ENCODE assay signal across 32 cellular contexts in the genomic region with DNA sequence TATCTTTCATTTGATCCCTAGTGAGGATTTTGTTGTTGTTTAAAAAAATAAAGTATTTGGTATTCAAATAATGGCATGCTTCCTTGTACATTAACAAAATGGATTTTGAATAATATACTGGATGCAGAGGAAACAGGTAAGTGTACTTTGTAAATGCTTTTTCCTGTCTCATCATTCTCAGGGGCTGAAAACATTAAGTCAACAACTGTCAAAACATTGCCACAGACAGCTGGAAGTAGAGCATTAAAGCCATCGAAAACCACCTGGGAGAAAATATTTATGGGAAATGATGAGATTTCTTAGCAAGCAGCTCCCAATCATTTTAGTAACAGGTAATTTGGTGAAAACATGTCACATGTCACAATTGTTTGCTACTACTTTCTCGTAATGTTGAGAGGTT. TPM values are rescaled to one million over a fixed set of nuclear protein-coding genes. Genes with fewer than 3 reads are reported as not detected.
"Had no signal": no experiment of that assay in that cellular context is flagged by ENCODE, and none has a peak within 500 bp of the region (broad histone marks: within the 10 kb centered on the region; RNA-seq: fewer than 3 reads in every experiment).

No MANE protein-coding gene starts in this region.

- DNase-seq: activated B cell treated with CpG ODN at 0.5 μM for 24 hours; activated CD4-positive, alpha-beta memory T cell treated with anti-CD3 and anti-CD28 coated beads, Interleukin-2, amount 10 ng/mL, durations not matched to agents 7 days and 5 days; activated CD4-positive, alpha-beta T cell treated with anti-CD3 and anti-CD28 coated beads for 36 hours; activated CD4-positive, alpha-beta T cell treated with anti-CD3 and anti-CD28 coated beads, Interleukin-2, amount 10 ng/mL, durations not matched to agents 7 days and 5 days; activated CD4-positive, alpha-beta T cell treated with anti-CD3 and anti-CD28 coated beads, Interleukin-2, amount 50 U/mL, for 4 hours; activated CD4-positive, CD25-positive, alpha-beta regulatory T cell treated with anti-CD3 and anti-CD28 coated beads, Interleukin-2, amount 50 U/mL, for 72 hours; activated CD8-positive, alpha-beta memory T cell treated with anti-CD3 and anti-CD28 coated beads, Interleukin-2, amount 50 U/mL, for 48 hours; activated gamma-delta T cell; activated naive CD4-positive, alpha-beta T cell; activated naive CD4-positive, alpha-beta T cell treated with anti-CD3 and anti-CD28 coated beads, Interleukin-2, amount 10 ng/mL, durations not matched to agents 7 days and 5 days; activated naive CD8-positive, alpha-beta T cell treated with anti-CD3 and anti-CD28 coated beads, Interleukin-2, amount 10 ng/mL, durations not matched to agents 7 days and 5 days; activated T-cell treated with anti-CD3 and anti-CD28 coated beads for 4 hours; activated T-cell treated with anti-CD3 and anti-CD28 coated beads, Interleukin-2, amount 50 U/mL, for 24 hours; activated T-cell treated with anti-CD3 and anti-CD28 coated beads, Interleukin-2, amount 50 U/mL, for 72 hours; central memory CD4-positive, alpha-beta T cell; cerebellar nuclear complex; colonic mucosa; effector CD8-positive, alpha-beta T cell; erythroblast; foreskin keratinocyte; gastrocnemius medialis; glutamatergic neuron; heart left ventricle; T-helper 17 cell; T1000; WERI-Rb-1 had no signal

- H3K27me3 ChIP-seq: ascending aorta, breast epithelium, cardiac muscle cell, colonic mucosa, esophagus muscularis mucosa, foreskin keratinocyte, gastrocnemius medialis, heart left ventricle had no signal

- H3K27ac ChIP-seq: ascending aorta, breast epithelium, cardiac muscle cell, colonic mucosa, esophagus muscularis mucosa, foreskin keratinocyte, gastrocnemius medialis, heart left ventricle, WERI-Rb-1 had no signal

- H3K4me1 ChIP-seq: ascending aorta, breast epithelium, colonic mucosa, esophagus muscularis mucosa, foreskin keratinocyte, gastrocnemius medialis, heart left ventricle had no signal

- H3K4me3 ChIP-seq: ascending aorta, breast epithelium, cardiac muscle cell, colonic mucosa, esophagus muscularis mucosa, gastrocnemius medialis, heart left ventricle had no signal

- H3K36me3 ChIP-seq: ascending aorta, breast epithelium, cardiac muscle cell, colonic mucosa, esophagus muscularis mucosa, gastrocnemius medialis, heart left ventricle, WERI-Rb-1 had no signal

- ATAC-seq: activated CD4-positive, alpha-beta T cell treated with anti-CD3 and anti-CD28 coated beads for 36 hours; activated naive CD4-positive, alpha-beta T cell treated with anti-CD3 and anti-CD28 coated beads, Interleukin-2, amount 50 U/mL, for 72 hours; activated T-cell treated with anti-CD3 and anti-CD28 coated beads, Interleukin-2, amount 50 U/mL, for 72 hours; foreskin keratinocyte; gastrocnemius medialis; heart left ventricle; T-helper 17 cell had no signal

- H3K9me3 ChIP-seq: breast epithelium, colonic mucosa, gastrocnemius medialis had no signal

RNA-seq across cellular contexts. Expression of gene TAS2R39, which starts 10.7 kb away (rescaled TPM):
- total RNA-seq: activated B cell treated with CpG ODN at 0.5 μM for 24 hours; activated CD4-positive, alpha-beta memory T cell treated with anti-CD3 and anti-CD28 coated beads, Interleukin-2, amount 10 ng/mL, durations not matched to agents 7 days and 5 days; activated CD4-positive, alpha-beta T cell treated with anti-CD3 and anti-CD28 coated beads for 36 hours; activated CD4-positive, alpha-beta T cell treated with anti-CD3 and anti-CD28 coated beads, Interleukin-2, amount 10 ng/mL, durations not matched to agents 7 days and 5 days; activated naive CD4-positive, alpha-beta T cell treated with anti-CD3 and anti-CD28 coated beads, Interleukin-2, amount 50 U/mL, for 72 hours; activated naive CD8-positive, alpha-beta T cell treated with anti-CD3 and anti-CD28 coated beads, Interleukin-2, amount 10 ng/mL, durations not matched to agents 7 days and 5 days; activated T-cell treated with anti-CD3 and anti-CD28 coated beads, Interleukin-2, amount 50 U/mL, for 72 hours; ascending aorta; breast epithelium; cardiac muscle cell; colonic mucosa; dermis microvascular lymphatic vessel endothelial cell; esophagus muscularis mucosa; foreskin keratinocyte; gastrocnemius medialis; heart left ventricle; T-helper 17 cell had no signal
- polyA plus RNA-seq: cardiac muscle cell, foreskin keratinocyte, heart left ventricle had no signal

RNA-seq across cellular contexts. Expression of gene TAS2R40, which starts 28.0 kb away (rescaled TPM):
- total RNA-seq: activated B cell treated with CpG ODN at 0.5 μM for 24 hours; activated CD4-positive, alpha-beta memory T cell treated with anti-CD3 and anti-CD28 coated beads, Interleukin-2, amount 10 ng/mL, durations not matched to agents 7 days and 5 days; activated CD4-positive, alpha-beta T cell treated with anti-CD3 and anti-CD28 coated beads for 36 hours; activated CD4-positive, alpha-beta T cell treated with anti-CD3 and anti-CD28 coated beads, Interleukin-2, amount 10 ng/mL, durations not matched to agents 7 days and 5 days; activated naive CD4-positive, alpha-beta T cell treated with anti-CD3 and anti-CD28 coated beads, Interleukin-2, amount 50 U/mL, for 72 hours; activated naive CD8-positive, alpha-beta T cell treated with anti-CD3 and anti-CD28 coated beads, Interleukin-2, amount 10 ng/mL, durations not matched to agents 7 days and 5 days; activated T-cell treated with anti-CD3 and anti-CD28 coated beads, Interleukin-2, amount 50 U/mL, for 72 hours; ascending aorta; breast epithelium; cardiac muscle cell; colonic mucosa; dermis microvascular lymphatic vessel endothelial cell; esophagus muscularis mucosa; foreskin keratinocyte; gastrocnemius medialis; heart left ventricle; T-helper 17 cell had no signal
- polyA plus RNA-seq: cardiac muscle cell, foreskin keratinocyte, heart left ventricle had no signal
